In genomic region chr2:161814008-161814660, GRCh38 we compare ENCODE assay signal across 23 cellular contexts.
"Had no signal": no experiment of that assay in that cellular context is flagged by ENCODE, and none has a peak within 500 bp of the region (broad histone marks: within the 10 kb centered on the region; RNA-seq: fewer than 3 reads in every experiment).

No MANE protein-coding gene starts in this region.

- H3K4me1 ChIP-seq: SJSA1 had no signal

- FAIRE-seq: astrocyte had no signal

- H3K36me3 ChIP-seq: SJSA1 had no signal

- H3K27me3 ChIP-seq: SJSA1 had no signal

- DNase-seq: activated CD4-positive, alpha-beta T cell treated with anti-CD3 and anti-CD28 coated beads for 48 hours; activated CD4-positive, alpha-beta T cell treated with anti-CD3 and anti-CD28 coated beads, Interleukin-2, amount 50 U/mL, for 4 hours; activated CD4-positive, CD25-positive, alpha-beta regulatory T cell treated with anti-CD3 and anti-CD28 coated beads, Interleukin-2, amount 50 U/mL, for 72 hours; activated effector memory CD4-positive, alpha-beta T cell treated with anti-CD3 and anti-CD28 coated beads, Interleukin-2, amount 50 U/mL, for 16 hours; activated naive CD4-positive, alpha-beta T cell treated with Interleukin-2 at 50 U/mL for 16 hours; activated T-cell treated with anti-CD3 and anti-CD28 coated beads, Interleukin-2, amount 50 U/mL, for 4 hours; amygdala; cerebellar nuclear complex; Karpas-422; NCI-H1048; NCI-H146; NCI-H1930; NCI-H2171; NCI-H2227 treated with DMSO at 0.1 percent for 48 hours; NCI-H446 treated with DMSO at 0.1 percent for 48 hours; NCI-H524 treated with DMSO at 0.1 percent for 48 hours; NCI-H774; SHP77 had no signal

- H3K27ac ChIP-seq: SJSA1 had no signal

- H3K4me3 ChIP-seq: SJSA1 had no signal

- ATAC-seq: activated T-cell treated with anti-CD3 and anti-CD28 coated beads, Interleukin-2, amount 50 U/mL, for 4 hours; Panc1; SK-N-SH treated with all-trans-retinoic acid at 6 μM for 48 hours; WTC11 had no signal
